8 cellular contexts compared by ENCODE assay signal in the genomic region with DNA sequence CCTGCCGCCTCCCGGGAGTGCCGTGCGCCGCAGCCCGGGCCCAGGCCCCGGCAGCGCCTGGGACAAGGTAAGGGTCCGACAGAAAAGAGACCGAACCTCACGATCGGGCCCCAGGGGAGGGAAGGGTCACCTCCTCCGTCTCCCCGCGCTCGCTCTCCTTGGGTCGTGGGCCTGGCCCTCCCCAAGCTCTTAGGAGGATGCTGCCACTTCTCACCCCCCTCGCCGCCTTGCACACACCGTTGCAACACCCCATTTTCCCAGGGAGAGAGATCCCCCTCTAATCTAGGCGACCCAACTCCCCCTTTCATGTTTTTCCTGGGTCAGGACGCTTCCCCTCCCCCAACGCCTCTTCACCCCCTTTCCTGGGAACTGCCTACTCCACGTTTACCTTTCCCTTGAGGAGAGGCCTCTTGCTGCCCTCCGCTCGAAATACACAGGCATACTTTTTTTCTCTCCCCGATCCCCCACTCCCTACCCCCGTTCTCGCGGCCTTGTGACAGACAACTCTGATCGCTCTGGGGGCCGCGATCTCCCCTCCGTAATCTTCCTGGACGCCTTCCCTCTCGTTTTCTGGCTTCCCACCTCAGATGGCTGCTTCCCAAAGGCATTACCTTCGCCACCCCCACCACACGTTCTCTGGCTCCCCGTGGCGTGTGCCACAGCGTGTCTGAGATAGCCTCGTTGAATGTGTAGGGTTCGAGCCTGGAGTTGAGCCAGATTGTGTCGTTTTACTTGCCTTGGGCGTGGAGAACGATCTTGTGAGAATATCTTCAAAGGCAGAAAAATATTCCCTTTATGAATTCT. TPM values are rescaled to one million over a fixed set of nuclear protein-coding genes. Genes with fewer than 3 reads are reported as not detected.
DNase-seq lines count a peak whose midpoint lies in the region; ATAC-seq, FAIRE-seq and TF ChIP-seq lines count a peak whose summit lies in the region.

No MANE protein-coding gene starts in this region.

- H3K27ac ChIP-seq in BLaER1 treated with 17β-estradiol and CSF1 and Interleukin-3, amounts not matched to agents 10 nM and 100 nM, result peak overlapping the region; percentile 98 to 100 (median 100)

- peaks cover 50 to 68% (median 60%) of the 10 kb centered on the region in 10 experiments for H3K4me1 ChIP-seq in BLaER1 treated with 17β-estradiol and CSF1 and Interleukin-3, amounts not matched to agents 10 nM and 100 nM

- peaks cover 75 to 82% (median 78%) of the 10 kb centered on the region in 11 experiments for H4K20me1 ChIP-seq in BLaER1 treated with 17β-estradiol and CSF1 and Interleukin-3, amounts not matched to agents 10 nM and 100 nM

- H3K4me3 ChIP-seq in BLaER1 treated with 17β-estradiol and CSF1 and Interleukin-3, amounts not matched to agents 10 nM and 100 nM, result peak overlapping the region; percentile 83 to 99 (median 92)
- H3K4me3 ChIP-seq in bronchial epithelial cell (ENCODE audit: low read depth, low read length) (peak overlapping the region; percentile 96), kidney epithelial cell (ENCODE audit: low read depth, low read length) (peak overlapping the region; percentile 100)

- H3K36me3 ChIP-seq in BLaER1 treated with 17β-estradiol and CSF1 and Interleukin-3, amounts not matched to agents 10 nM and 100 nM, result peaks cover 21 to 27% (median 25%) of the 10 kb centered on the region in 11 experiments
- H3K36me3 ChIP-seq in bronchial epithelial cell (ENCODE audit: control insufficient read depth, insufficient read depth, low read length) (peaks cover 10% of the 10 kb centered on the region), kidney epithelial cell (ENCODE audit: control insufficient read depth, insufficient read depth, low read length) (no peaks in the 10 kb centered on the region)

- no peak for ATAC-seq in GM19328 (IDR thresholded peaks at IDR 0.05; ENCODE audit: unreplicated experiment)
- ATAC-seq in GM18870 (IDR thresholded peaks at IDR 0.05; ENCODE audit: unreplicated experiment), result no peak

- H3K27me3 ChIP-seq in BLaER1 treated with 17β-estradiol and CSF1 and Interleukin-3, amounts not matched to agents 10 nM and 100 nM, result no peaks in the 10 kb centered on the region
- H3K27me3 ChIP-seq in bronchial epithelial cell (ENCODE audit: control insufficient read depth, insufficient read depth, low read length), result no peaks in the 10 kb centered on the region
- no peaks in the 10 kb centered on the region for H3K27me3 ChIP-seq in kidney epithelial cell (ENCODE audit: control insufficient read depth, insufficient read depth, low read length)

- TF ChIP-seq CTCF in bronchial epithelial cell (IDR thresholded peaks at IDR 0.05; ENCODE audit: insufficient read depth, low read length, severe bottlenecking) (no peak), kidney epithelial cell (IDR thresholded peaks at IDR 0.05; ENCODE audit: insufficient read depth, low read length, poor library complexity, severe bottlenecking) (no peak)

- DNase-seq in HK-2 (ENCODE audit: unreplicated experiment) (peak; percentile 35), T-helper 9 cell (peak; percentile 23), bronchial epithelial cell (ENCODE audit: low read depth) (no peak), kidney epithelial cell (ENCODE audit: low read depth) (no peak)
- DNase-seq in stimulated activated CD4-positive, alpha-beta T cell treated with anti-CD3 and anti-CD28 coated beads, Interleukin-1b, Interleukin-23, amount 100 ng/mL, for 4 hours (ENCODE audit: low read depth in 2 of 2), result peak; percentile 8 to 16

- H3K9me3 ChIP-seq in BLaER1 treated with 17β-estradiol and CSF1 and Interleukin-3, amounts not matched to agents 10 nM and 100 nM (replicated peaks in 1 of 11), result no peaks in the 10 kb centered on the region

- H3K4me2 ChIP-seq in BLaER1 treated with 17β-estradiol and CSF1 and Interleukin-3, amounts not matched to agents 10 nM and 100 nM, result peak overlapping the region; percentile 83 to 99 (median 91)

- no peak for FAIRE-seq in bronchial epithelial cell (lab: Jason Lieb, UNC)

- H3K9ac ChIP-seq in BLaER1 treated with 17β-estradiol and CSF1 and Interleukin-3, amounts not matched to agents 10 nM and 100 nM, result peak overlapping the region; percentile 98 to 100 (median 100)

RNA-seq across cellular contexts. Expression of a gene that starts 0.7 kb away (rescaled TPM):
- total RNA-seq in bronchial epithelial cell (44.5 and 53.7 TPM in 2 replicates), kidney epithelial cell (49.1 and 62.8 TPM in 2 replicates)

RNA-seq across cellular contexts. Expression of a gene that starts 35.3 kb away (rescaled TPM):
- total RNA-seq in bronchial epithelial cell (68.2 and 74.5 TPM in 2 replicates), kidney epithelial cell (30.9 and 33.2 TPM in 2 replicates)

Comparison
In these comparisons a context has a peak if more than half of its experiments do, and no peak if none do; other contexts are left out.
1. DNase-seq: peak in HK-2 (single experiment), T-helper 9 cell (single experiment) and stimulated activated CD4-positive, alpha-beta T cell treated with anti-CD3 and anti-CD28 coated beads, Interleukin-1b, Interleukin-23, amount 100 ng/mL, for 4 hours (2 of 2); none in bronchial epithelial cell (single experiment) and kidney epithelial cell (single experiment).
2. Peak in every context shown above with its lines, with median percentiles within 50 percentile points of each other: H3K4me3 ChIP-seq.